Comparison of ENCODE assay signal across 11 cellular contexts in genomic region chr2:186349508-186349907, GRCh38.
DNase-seq lines count a peak whose midpoint lies in the region; ATAC-seq and TF ChIP-seq lines count a peak whose summit lies in the region.
"Had no signal": no experiment of that assay in that cellular context is flagged by ENCODE, and none has a peak within 500 bp of the region (broad histone marks: within the 10 kb centered on the region; RNA-seq: fewer than 3 reads in every experiment).

No MANE protein-coding gene starts in this region.

- H3K4me3 ChIP-seq in A673 (ENCODE audit: low read depth, low read length, poor library complexity, severe bottlenecking) (no peak overlapping the region), choroid plexus epithelial cell (ENCODE audit: low read depth, low read length) (no peak overlapping the region)
- H3K4me3 ChIP-seq: BLaER1 treated with 17β-estradiol and CSF1 and Interleukin-3, amounts not matched to agents 10 nM and 100 nM had no signal

- H3K9me3 Mint-ChIP-seq in CD14-positive monocyte: peaks cover 6 to 13% (median 9%) of the 10 kb centered on the region in 7 donors
- H3K9me3 Mint-ChIP-seq in activated CD8-positive, alpha-beta T cell treated with anti-CD3 and anti-CD28 coated beads for 36 hours: peaks cover 23% of the 10 kb centered on the region

- H3K27ac Mint-ChIP-seq in CD14-positive monocyte: no peak overlapping the region
- H3K27ac Mint-ChIP-seq in activated CD8-positive, alpha-beta T cell treated with anti-CD3 and anti-CD28 coated beads for 36 hours: no peak overlapping the region
- H3K27ac Mint-ChIP-seq: activated T-helper 1 cell treated with anti-CD3 and anti-CD28 coated beads, Interleukin-12 subunit alpha, Interleukin-12 subunit beta, Interleukin-2, Interleukin-4 antibody, amounts not matched to agents 30 ng/mL and 10 ng/mL and 1 ng/mL, durations not matched to agents 14 hours and 24 hours and 36 hours had no signal

- BruUV-seq in A673 (replicated peaks; lab: Mats Ljungman, UMichigan): no TSS peak

- H3K36me3 Mint-ChIP-seq in CD14-positive monocyte: no peaks in the 10 kb centered on the region
- peaks cover 19% of the 10 kb centered on the region for H3K36me3 Mint-ChIP-seq in activated CD8-positive, alpha-beta T cell treated with anti-CD3 and anti-CD28 coated beads for 36 hours (ENCODE audit: low read depth)

- H3K27me3 Mint-ChIP-seq in CD14-positive monocyte (ENCODE audit: low read depth in 3 of 3): no peaks in the 10 kb centered on the region
- H3K27me3 Mint-ChIP-seq in activated CD8-positive, alpha-beta T cell treated with anti-CD3 and anti-CD28 coated beads for 36 hours: no peaks in the 10 kb centered on the region

- H3K27ac ChIP-seq in A673 (ENCODE audit: low read depth, low read length, poor library complexity, severe bottlenecking): no peak overlapping the region
- H3K27ac ChIP-seq: BLaER1 treated with 17β-estradiol and CSF1 and Interleukin-3, amounts not matched to agents 10 nM and 100 nM had no signal

- H3K36me3 ChIP-seq in A673 (ENCODE audit: insufficient read depth, low read length, poor library complexity, severe bottlenecking): no peaks in the 10 kb centered on the region

- peak; percentile 45 for DNase-seq in A673 (ENCODE audit: low spot score)
- peak in 56 of 76 experiments; percentile 1 to 88 (median 60) for DNase-seq in HUDEP-2 (lab: John Stamatoyannopoulos, UW; ENCODE audit: unreplicated experiment in 76 of 76)
- peak; percentile 95 for DNase-seq in choroid plexus epithelial cell (ENCODE audit: low read depth)
- DNase-seq in Right ventricle myocardium inferior (ENCODE audit: missing footprints): no peak
- DNase-seq in AG20443 (ENCODE audit: low spot score): no peak
- no peak for DNase-seq in CD14-positive monocyte (ENCODE audit: low spot score)
- no peak for DNase-seq in activated CD8-positive, alpha-beta T cell treated with anti-CD3 and anti-CD28 coated beads for 36 hours
- DNase-seq: NCI-H1048 had no signal

- CTCF ChIA-PET in A673 (lab: Charles Lee): no interaction called here
- CTCF ChIA-PET in activated CD8-positive, alpha-beta T cell treated with anti-CD3 and anti-CD28 coated beads for 36 hours (lab: Charles Lee): no interaction called here

- TF ChIP-seq CTCF in A673 (conservative IDR thresholded peaks at IDR 0.05; ENCODE audit: low read depth, low read length): no peak
- TF ChIP-seq CTCF in choroid plexus epithelial cell (conservative IDR thresholded peaks at IDR 0.05; ENCODE audit: low read depth, low read length): no peak
- TF ChIP-seq CTCF in CD14-positive monocyte (IDR thresholded peaks at IDR 0.05): no peak
- TF ChIP-seq CTCF in activated CD8-positive, alpha-beta T cell treated with anti-CD3 and anti-CD28 coated beads for 36 hours (IDR thresholded peaks at IDR 0.05): no peak

- H3K4me3 Mint-ChIP-seq in CD14-positive monocyte: no peak overlapping the region
- no peak overlapping the region for H3K4me3 Mint-ChIP-seq in activated CD8-positive, alpha-beta T cell treated with anti-CD3 and anti-CD28 coated beads for 36 hours
- H3K4me3 Mint-ChIP-seq: activated T-helper 1 cell treated with anti-CD3 and anti-CD28 coated beads, Interleukin-12 subunit alpha, Interleukin-12 subunit beta, Interleukin-2, Interleukin-4 antibody, amounts not matched to agents 30 ng/mL and 10 ng/mL and 1 ng/mL, durations not matched to agents 14 hours and 24 hours and 36 hours had no signal

- H3K9me3 ChIP-seq in A673 (ENCODE audit: low read depth, low read length, poor library complexity, severe bottlenecking): no peaks in the 10 kb centered on the region

- ATAC-seq in GM21515 (IDR thresholded peaks at IDR 0.05; ENCODE audit: unreplicated experiment) (peak; percentile 89), Right ventricle myocardium inferior (no peak)
- no peak for ATAC-seq in activated CD8-positive, alpha-beta T cell treated with anti-CD3 and anti-CD28 coated beads for 36 hours

- no peaks in the 10 kb centered on the region for H3K27me3 ChIP-seq in A673 (replicated peaks; ENCODE audit: insufficient read depth, low read depth, low read length, poor library complexity)
- H3K27me3 ChIP-seq: BLaER1 treated with 17β-estradiol and CSF1 and Interleukin-3, amounts not matched to agents 10 nM and 100 nM had no signal

- intact Hi-C loops in A673 (cut with micrococcal nuclease; ENCODE audit: unreplicated experiment): no loop called here
- intact Hi-C loops in Right ventricle myocardium inferior (cut with DNase I): no loop called here
- intact Hi-C loops in CD14-positive monocyte (cut with micrococcal nuclease): no loop called here
- intact Hi-C loops in activated CD8-positive, alpha-beta T cell treated with anti-CD3 and anti-CD28 coated beads for 36 hours (cut with micrococcal nuclease): no loop called here

- H3K4me1 Mint-ChIP-seq in CD14-positive monocyte: peaks cover 10% of the 10 kb centered on the region
- no peaks in the 10 kb centered on the region for H3K4me1 Mint-ChIP-seq in activated CD8-positive, alpha-beta T cell treated with anti-CD3 and anti-CD28 coated beads for 36 hours (ENCODE audit: low read depth)

- H3K4me1 ChIP-seq in A673 (ENCODE audit: insufficient read depth, low read length, poor library complexity, severe bottlenecking): peaks cover 9% of the 10 kb centered on the region

- POLR2A ChIA-PET in A673 (lab: Charles Lee; ENCODE audit: low non-redundant PET): no interaction called here
- POLR2A ChIA-PET in activated CD8-positive, alpha-beta T cell treated with anti-CD3 and anti-CD28 coated beads for 36 hours (lab: Charles Lee): no interaction called here

Comparison
In these comparisons a context has a peak if more than half of its experiments do, and no peak if none do; other contexts are left out.
1. DNase-seq: peak in A673 (single experiment), HUDEP-2 (56 of 76) and choroid plexus epithelial cell (single experiment); none in Right ventricle myocardium inferior (single experiment), AG20443 (single experiment), CD14-positive monocyte (single experiment) and activated CD8-positive, alpha-beta T cell treated with anti-CD3 and anti-CD28 coated beads for 36 hours (single experiment).